In the genomic region with DNA sequence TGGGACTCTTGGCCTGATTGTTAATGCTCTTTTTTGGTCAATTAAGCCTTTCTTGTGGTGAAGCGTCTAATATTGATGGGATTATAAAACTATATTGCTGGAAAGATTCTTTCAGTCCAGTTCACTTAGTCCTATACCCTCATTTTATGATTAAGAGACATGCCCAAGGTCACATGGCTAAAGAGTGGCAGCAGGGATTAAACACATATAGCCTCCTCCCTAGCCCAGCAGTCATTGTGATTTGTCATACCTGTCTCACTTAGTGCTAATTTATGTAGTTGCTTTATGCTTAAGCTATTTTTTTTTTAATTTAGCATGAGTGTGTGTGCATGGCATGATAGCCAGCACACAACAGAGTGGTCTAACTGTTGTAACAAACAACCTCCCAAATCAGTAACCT, we compare ENCODE assay signal across 14 cellular contexts.
"Had no signal": no experiment of that assay in that cellular context is flagged by ENCODE, and none has a peak within 500 bp of the region (broad histone marks: within the 10 kb centered on the region; RNA-seq: fewer than 3 reads in every experiment).

No MANE protein-coding gene starts in this region.

- H3K27me3 ChIP-seq: cardiac muscle cell, tibial nerve, vagina had no signal

- H3K9me3 Mint-ChIP-seq: nephron; stimulated activated memory B cell treated with anti-CD40 and anti-IgM and Interleukin-4, amounts not matched to agents 10 μg/mL and 1 μg/mL and 100 μg/mL, for 72 hours had no signal

- DNase-seq: activated CD4-positive, alpha-beta T cell treated with anti-CD3 and anti-CD28 coated beads for 1 hour; activated effector memory CD4-positive, alpha-beta T cell treated with anti-CD3 and anti-CD28 coated beads, Interleukin-2, amount 50 U/mL, for 16 hours; glutamatergic neuron; kidney glomerular epithelial cell; mesendoderm; nucleus accumbens; posterior cingulate gyrus; retina had no signal

- H3K27ac ChIP-seq: cardiac muscle cell, tibial nerve, vagina, VCaP had no signal

- ATAC-seq: stimulated activated memory B cell treated with anti-CD40 and anti-IgM and Interleukin-4, amounts not matched to agents 10 μg/mL and 1 μg/mL and 100 μg/mL, for 72 hours had no signal

- H3K4me3 Mint-ChIP-seq: nephron; stimulated activated memory B cell treated with anti-CD40 and anti-IgM and Interleukin-4, amounts not matched to agents 10 μg/mL and 1 μg/mL and 100 μg/mL, for 72 hours had no signal

- H3K4me1 ChIP-seq: tibial nerve, vagina had no signal

- H3K4me1 Mint-ChIP-seq: nephron had no signal

- H3K4me3 ChIP-seq: cardiac muscle cell, tibial nerve, vagina had no signal

- H3K36me3 ChIP-seq: cardiac muscle cell had no signal

- H3K27ac Mint-ChIP-seq: nephron; stimulated activated memory B cell treated with anti-CD40 and anti-IgM and Interleukin-4, amounts not matched to agents 10 μg/mL and 1 μg/mL and 100 μg/mL, for 72 hours had no signal

- H3K9me3 ChIP-seq: tibial nerve, vagina had no signal

- H3K27me3 Mint-ChIP-seq: stimulated activated memory B cell treated with anti-CD40 and anti-IgM and Interleukin-4, amounts not matched to agents 10 μg/mL and 1 μg/mL and 100 μg/mL, for 72 hours had no signal
